ENCODE assay signal across 24 cellular contexts in genomic region chr7:112515989-112516388, GRCh38. TPM values are rescaled to one million over a fixed set of nuclear protein-coding genes. Genes with fewer than 3 reads are reported as not detected.
DNase-seq lines count a peak whose midpoint lies in the region; ATAC-seq, FAIRE-seq and TF ChIP-seq lines count a peak whose summit lies in the region.
"Had no signal": no experiment of that assay in that cellular context is flagged by ENCODE, and none has a peak within 500 bp of the region (broad histone marks: within the 10 kb centered on the region; RNA-seq: fewer than 3 reads in every experiment).

No MANE protein-coding gene starts in this region.

- peaks cover 21% of the 10 kb centered on the region for H3K27me3 Mint-ChIP-seq in activated CD8-positive, alpha-beta T cell treated with anti-CD3 and anti-CD28 coated beads for 36 hours

- ATAC-seq in DND-41 (ENCODE audit: insufficient read depth, low read depth) (0 out of 3 replicates have a peak, but pooled peaks have one; percentile 40), GM12878 (peak; percentile 43; the same call in 2 of the 3 replicates), GM18519 (IDR thresholded peaks at IDR 0.05; ENCODE audit: low FRiP score, unreplicated experiment) (no peak)
- ATAC-seq in activated CD8-positive, alpha-beta T cell treated with anti-CD3 and anti-CD28 coated beads for 36 hours, result no peak
- ATAC-seq: heart right ventricle, pancreas, T-helper 17 cell had no signal

- H3K9me3 Mint-ChIP-seq in activated CD8-positive, alpha-beta T cell treated with anti-CD3 and anti-CD28 coated beads for 36 hours, result no peaks in the 10 kb centered on the region
- H3K9me3 Mint-ChIP-seq: activated naive CD8-positive, alpha-beta T cell treated with anti-CD3 and anti-CD28 coated beads, Interleukin-2, amount 10 ng/mL, durations not matched to agents 7 days and 5 days; central memory CD8-positive, alpha-beta T cell had no signal

- no peak for FAIRE-seq in GM12878 (lab: Jason Lieb, UNC)
- FAIRE-seq: pancreas had no signal

- DNase-seq in DND-41 (no peak), NB4 (ENCODE audit: low read depth) (peak; percentile 25), GM12878 (ENCODE audit: low read depth, low spot score) (no peak), fibroblast of the aortic adventitia (ENCODE audit: low read depth) (peak; percentile 2), adrenal gland (no peak), NCI-H2029 treated with DMSO at 0.1 percent for 48 hours (lab: John Stamatoyannopoulos, UW) (no peak)
- no peak for DNase-seq in activated CD8-positive, alpha-beta T cell treated with anti-CD3 and anti-CD28 coated beads for 36 hours
- DNase-seq: activated gamma-delta T cell; activated naive CD8-positive, alpha-beta T cell treated with anti-CD3 and anti-CD28 coated beads, Interleukin-2, amount 10 ng/mL, durations not matched to agents 7 days and 5 days; activated T-cell treated with anti-CD3 and anti-CD28 coated beads for 4 hours; C1 segment of cervical spinal cord; foreskin melanocyte; GM23248; heart right ventricle; NCI-H1417 treated with DMSO at 0.1 percent for 48 hours; NCI-H345; pancreas; RPMI8226; T-helper 17 cell; transverse colon had no signal

- TF ChIP-seq POLR2A in NB4 (IDR thresholded peaks at IDR 0.05; ENCODE audit: extremely low read depth, insufficient read length) (no peak), GM12878 (IDR thresholded peaks at IDR 0.05; ENCODE audit: low read depth, low read length) (no peak), adrenal gland (IDR thresholded peaks at IDR 0.05) (no peak)

- H3K27me3 ChIP-seq in DND-41 (ENCODE audit: insufficient read depth, low read length, poor library complexity) (peaks cover 7% of the 10 kb centered on the region), GM12878 (replicated peaks in 1 of 2; ENCODE audit: control insufficient read depth in 2 of 2, insufficient read depth in 2 of 2, low read length in 1 of 2) (no peaks in the 10 kb centered on the region; a peak in 1 of 4 replicates), adrenal gland (no peaks in the 10 kb centered on the region)
- H3K27me3 ChIP-seq: pancreas, right atrium auricular region had no signal

- in situ Hi-C loops in GM12878 (cut with MboI), result no loop called here

- H3K4me2 ChIP-seq in DND-41 (ENCODE audit: insufficient read depth, low read length) (no peak overlapping the region), GM12878 (ENCODE audit: control insufficient read depth, insufficient read depth) (no peak overlapping the region)

- no peak overlapping the region for H3K9ac ChIP-seq in DND-41 (ENCODE audit: low read depth, low read length)
- H3K9ac ChIP-seq in GM12878 (ENCODE audit: control insufficient read depth, insufficient read depth, low read length), result no peak overlapping the region
- H3K9ac ChIP-seq: GM23248 had no signal

- H3K4me3 Mint-ChIP-seq in activated CD8-positive, alpha-beta T cell treated with anti-CD3 and anti-CD28 coated beads for 36 hours, result no peak overlapping the region
- H3K4me3 Mint-ChIP-seq: activated naive CD8-positive, alpha-beta T cell treated with anti-CD3 and anti-CD28 coated beads, Interleukin-2, amount 10 ng/mL, durations not matched to agents 7 days and 5 days; central memory CD8-positive, alpha-beta T cell; T-helper 17 cell had no signal

- POLR2A ChIA-PET in GM12878 (lab: Charles Lee), result no interaction called here
- POLR2A ChIA-PET in activated CD8-positive, alpha-beta T cell treated with anti-CD3 and anti-CD28 coated beads for 36 hours (lab: Charles Lee), result no interaction called here

- H2AFZ ChIP-seq in DND-41 (ENCODE audit: low read depth, low read length) (no peak overlapping the region), GM12878 (ENCODE audit: control insufficient read depth, low read depth, low read length) (no peak overlapping the region)
- H2AFZ ChIP-seq: GM23248 had no signal

- H3K4me3 ChIP-seq in DND-41 (ENCODE audit: low read depth in 1 of 2, low read length in 2 of 2), result no peak overlapping the region
- H3K4me3 ChIP-seq in NB4 (ENCODE audit: low read depth, low read length), result no peak overlapping the region
- H3K4me3 ChIP-seq in GM12878, result no peak overlapping the region
- H3K4me3 ChIP-seq in fibroblast of the aortic adventitia (ENCODE audit: low read depth, low read length), result no peak overlapping the region
- H3K4me3 ChIP-seq in adrenal gland, result no peak overlapping the region
- H3K4me3 ChIP-seq: GM23248, heart right ventricle, pancreas, right atrium auricular region, SK-N-MC, transverse colon had no signal

- 46% methylated on average over 5 of the region's 5 CpGs for WGBS in GM12878 (ENCODE audit: insufficient coverage, insufficient replicate concordance, low lambda C conversion rate, missing lambda C conversion rate)
- WGBS in adrenal gland, 4 donors, result 87 to 94% (median 90%) methylated on average over 5 of the region's 5 CpGs

- RAD21 ChIA-PET in GM12878 (lab: Charles Lee; ENCODE audit: unreplicated experiment), result no interaction called here

- no peak for TF ChIP-seq EP300 in GM12878 (IDR thresholded peaks at IDR 0.05; ENCODE audit: borderline replicate concordance in 1 of 2, control insufficient read depth in 1 of 2, low read depth in 2 of 2, low read length in 2 of 2)

- H3K36me3 ChIP-seq in DND-41 (ENCODE audit: insufficient read depth, low read length) (no peaks in the 10 kb centered on the region), GM12878 (ENCODE audit: control insufficient read depth in 2 of 2, insufficient read depth in 2 of 2, low read length in 1 of 2) (no peaks in the 10 kb centered on the region), adrenal gland (replicated peaks in 1 of 2) (no peaks in the 10 kb centered on the region)
- H3K36me3 ChIP-seq: heart right ventricle, pancreas, right atrium auricular region, transverse colon had no signal

- intact Hi-C loops in GM12878 (cut with micrococcal nuclease; ENCODE audit: unreplicated experiment), result no loop called here
- intact Hi-C loops in adrenal gland (cut with DNase I), result no loop called here
- intact Hi-C loops in activated CD8-positive, alpha-beta T cell treated with anti-CD3 and anti-CD28 coated beads for 36 hours (cut with micrococcal nuclease), result no loop called here

- no peaks in the 10 kb centered on the region for H4K20me1 ChIP-seq in DND-41 (ENCODE audit: insufficient read depth, low read length)
- no peaks in the 10 kb centered on the region for H4K20me1 ChIP-seq in GM12878 (ENCODE audit: control insufficient read depth, insufficient read depth)

- SMC1A ChIA-PET in GM12878 (lab: Charles Lee; ENCODE audit: uncharacterized antibody, unreplicated experiment), result no interaction called here

- no peaks in the 10 kb centered on the region for H3K36me3 Mint-ChIP-seq in activated CD8-positive, alpha-beta T cell treated with anti-CD3 and anti-CD28 coated beads for 36 hours (ENCODE audit: low read depth)
- H3K36me3 Mint-ChIP-seq: activated naive CD8-positive, alpha-beta T cell treated with anti-CD3 and anti-CD28 coated beads, Interleukin-2, amount 10 ng/mL, durations not matched to agents 7 days and 5 days had no signal

- no peaks in the 10 kb centered on the region for H3K79me2 ChIP-seq in DND-41 (ENCODE audit: insufficient read depth, low read length)
- no peaks in the 10 kb centered on the region for H3K79me2 ChIP-seq in GM12878 (ENCODE audit: control insufficient read depth, insufficient read depth, low read length)

- H3K27ac Mint-ChIP-seq in activated CD8-positive, alpha-beta T cell treated with anti-CD3 and anti-CD28 coated beads for 36 hours, result no peak overlapping the region
- H3K27ac Mint-ChIP-seq: activated naive CD8-positive, alpha-beta T cell treated with anti-CD3 and anti-CD28 coated beads, Interleukin-2, amount 10 ng/mL, durations not matched to agents 7 days and 5 days had no signal

- CTCF ChIA-PET in GM12878 (lab: Yijun Ruan, JAX), result no interaction called here
- CTCF ChIA-PET in activated CD8-positive, alpha-beta T cell treated with anti-CD3 and anti-CD28 coated beads for 36 hours (lab: Charles Lee), result no interaction called here

- BruUV-seq in GM12878 (replicated peaks; lab: Mats Ljungman, UMichigan), result no TSS peak

- H3K9me3 ChIP-seq in DND-41 (ENCODE audit: insufficient read depth, low read length, severe bottlenecking) (no peaks in the 10 kb centered on the region), GM12878 (replicated peaks; ENCODE audit: control insufficient read depth, insufficient read depth, low read length) (no peaks in the 10 kb centered on the region), adrenal gland (replicated peaks in 1 of 3) (no peaks in the 10 kb centered on the region)
- H3K9me3 ChIP-seq: heart right ventricle, pancreas, right atrium auricular region, transverse colon had no signal

- H3K4me1 ChIP-seq in DND-41 (ENCODE audit: insufficient read depth, low read length) (no peaks in the 10 kb centered on the region), GM12878 (ENCODE audit: control insufficient read depth, insufficient read depth, low read length) (peaks cover 1% of the 10 kb centered on the region; the same call in 1 of the 2 replicates), adrenal gland (replicated peaks in 1 of 2) (no peaks in the 10 kb centered on the region)
- H3K4me1 ChIP-seq: heart right ventricle, pancreas, right atrium auricular region, transverse colon had no signal

- H3K27ac ChIP-seq in DND-41 (ENCODE audit: low read length) (no peak overlapping the region), GM12878 (ENCODE audit: control insufficient read depth, insufficient read depth) (no peak overlapping the region), adrenal gland (no peak overlapping the region)
- H3K27ac ChIP-seq: GM23248, heart right ventricle, pancreas, right atrium auricular region, SK-N-MC, transverse colon had no signal

- TF ChIP-seq CTCF in DND-41 (IDR thresholded peaks at IDR 0.05; ENCODE audit: borderline replicate concordance, extremely low read depth, low read length, poor library complexity, severe bottlenecking) (peak; percentile 11), NB4 (IDR thresholded peaks at IDR 0.05; ENCODE audit: low read depth, low read length) (no peak), GM12878 (IDR thresholded peaks at IDR 0.05 in 2 of 3, conservative IDR thresholded peaks at IDR 0.05 in 1 of 3; ENCODE audit: control insufficient read depth in 2 of 3, extremely low read depth in 1 of 3, insufficient read depth in 1 of 3, low read depth in 3 of 3, low read length in 3 of 3) (no peak), fibroblast of the aortic adventitia (IDR thresholded peaks at IDR 0.05; ENCODE audit: insufficient read depth, low read length) (no peak), adrenal gland (IDR thresholded peaks at IDR 0.05) (no peak)
- TF ChIP-seq CTCF in activated CD8-positive, alpha-beta T cell treated with anti-CD3 and anti-CD28 coated beads for 36 hours (IDR thresholded peaks at IDR 0.05), result no peak

- 0 out of 2 replicates have a peak, but pooled peaks have one; percentile 2 for TF ChIP-seq RAD21 in GM12878 (IDR thresholded peaks at IDR 0.05; ENCODE audit: insufficient read depth, low read depth, low read length)

- H3K4me1 Mint-ChIP-seq in activated CD8-positive, alpha-beta T cell treated with anti-CD3 and anti-CD28 coated beads for 36 hours (ENCODE audit: low read depth), result no peaks in the 10 kb centered on the region
- H3K4me1 Mint-ChIP-seq: activated naive CD8-positive, alpha-beta T cell treated with anti-CD3 and anti-CD28 coated beads, Interleukin-2, amount 10 ng/mL, durations not matched to agents 7 days and 5 days; central memory CD8-positive, alpha-beta T cell; T-helper 17 cell had no signal

RNA-seq across cellular contexts. Expression of gene LSMEM1, which starts 35.2 kb away (rescaled TPM):
- total RNA-seq in GM12878 (2013; cell fraction: nucleolus; rRNA removed), result 0.44 and 0.86 TPM in 2 replicates
- total RNA-seq in GM12878 (2014; rRNA removed) (0.11 and 0.17 TPM in 2 replicates), GM12878 (2014; rRNA removed; fragmentation: Illumina TruSeq; extraction: Trizol) (0.27 and 0.32 TPM in 2 replicates), GM12878 (2021) (0.18 and 0.21 TPM in 2 replicates), fibroblast of the aortic adventitia (ENCODE audit: low replicate concordance) (0.27 TPM in 1 of 2 replicates, not detected in the other), adrenal gland (1 to 10 TPM in 3 of 8 donors, under 1 TPM in 4, not detected in 1; 0.60 to 3.3 (median 0.96) TPM)
- 0.31 TPM for polyA plus RNA-seq in GM12878 (2011; ENCODE audit: low read depth)
- polyA plus RNA-seq in GM12878 (2011; rRNA removed) (0.67 and 1.1 TPM in 2 replicates), GM12878 (2014; fragmentation: Illumina TruSeq; extraction: Trizol) (0.26 TPM in 1 of 2 replicates, not detected in the other), GM12878 (2014; fragmentation: Nextera tagmentation; extraction: Ambion mirVana) (under 1 TPM; 0.11 to 0.23 TPM), GM12878 (2014; rRNA removed) (0.47 and 0.63 TPM in 2 replicates), GM12878 (2016; fragmentation: Nextera tagmentation; extraction: Ambion mirVana) (under 1 TPM; 0.33 to 0.66 TPM), adrenal gland (1 to 10 TPM; 1.1 to 9.5 (median 5.7) TPM)
- polyA plus RNA-seq in GM12878 (2011; cell fraction: cytosol; rRNA removed), result 0.08 and 0.28 TPM in 2 replicates
- polyA plus RNA-seq in GM12878 (2011; cell fraction: nucleus; rRNA removed), result 1.1 and 1.2 TPM in 2 replicates
- polyA plus RNA-seq in GM12878 (2012), result 0.42 and 0.55 TPM in 2 replicates
- not detected in 2 replicates for polyA minus RNA-seq in GM12878 (2011; rRNA and poly(A)+ RNA removed)
- polyA minus RNA-seq in GM12878 (2011; cell fraction: cytosol; rRNA and poly(A)+ RNA removed), result not detected in 2 replicates
- 0.48 and 0.96 TPM in 2 replicates for polyA minus RNA-seq in GM12878 (2011; cell fraction: nucleus; rRNA and poly(A)+ RNA removed)
- under 1 TPM; 0.52 to 0.96 TPM for total RNA-seq in activated CD8-positive, alpha-beta T cell treated with anti-CD3 and anti-CD28 coated beads for 36 hours
- total RNA-seq: GM23248 had no signal

Comparison
In these comparisons a context has a peak if more than half of its experiments do, and no peak if none do; other contexts are left out.
1. ATAC-seq: peak in DND-41 (single experiment) and GM12878 (single experiment); none in activated CD8-positive, alpha-beta T cell treated with anti-CD3 and anti-CD28 coated beads for 36 hours (single experiment) and GM18519 (single experiment).
2. DNase-seq: peak in NB4 (single experiment) and fibroblast of the aortic adventitia (single experiment); none in DND-41 (single experiment), GM12878 (single experiment), adrenal gland (0 of 7), activated CD8-positive, alpha-beta T cell treated with anti-CD3 and anti-CD28 coated beads for 36 hours (single experiment) and NCI-H2029 treated with DMSO at 0.1 percent for 48 hours (single experiment).